13 cellular contexts compared by ENCODE assay signal in the genomic region with DNA sequence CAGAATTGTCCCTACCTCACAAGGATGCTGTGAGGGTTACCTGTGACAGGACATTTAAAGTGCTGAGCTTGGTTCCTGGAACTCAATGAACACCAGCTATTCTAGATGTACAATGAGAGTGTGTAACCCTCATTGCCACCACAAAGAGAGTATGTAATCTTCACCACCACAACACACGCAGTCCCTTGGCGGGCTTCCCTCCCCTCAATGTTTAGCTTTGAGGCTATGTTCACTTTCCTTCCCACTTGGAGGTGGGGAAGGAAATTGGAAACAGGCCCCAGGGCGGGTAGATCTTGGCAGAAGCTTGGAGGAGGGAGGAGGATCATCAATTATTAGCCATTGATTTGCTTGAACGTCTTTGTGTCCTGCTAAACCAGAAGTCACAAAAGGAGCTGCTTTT. TPM values are rescaled to one million over a fixed set of nuclear protein-coding genes. Genes with fewer than 3 reads are reported as not detected.
A peak's percentile ranks its signal among the peaks of the same experiment; 100 is the strongest.
DNase-seq lines count a peak whose midpoint lies in the region; ATAC-seq and TF ChIP-seq lines count a peak whose summit lies in the region.
"Had no signal": no experiment of that assay in that cellular context is flagged by ENCODE, and none has a peak within 500 bp of the region (broad histone marks: within the 10 kb centered on the region; RNA-seq: fewer than 3 reads in every experiment).

No MANE protein-coding gene starts in this region.

- H2AFZ ChIP-seq in trophoblast cell (ENCODE audit: insufficient read depth, low read length, poor library complexity): no peak overlapping the region

- H4K8ac ChIP-seq in trophoblast cell (ENCODE audit: low read depth, low read length): no peak overlapping the region

- TF ChIP-seq CTCF in RWPE2 (IDR thresholded peaks at IDR 0.05; ENCODE audit: poor library complexity, severe bottlenecking) (no peak), fibroblast of mammary gland (conservative IDR thresholded peaks at IDR 0.05; ENCODE audit: control insufficient read depth, insufficient read depth, low read depth, low read length) (no peak), upper lobe of left lung (IDR thresholded peaks at IDR 0.05) (no peak)

- H3K9me3 Mint-ChIP-seq in activated CD4-positive, alpha-beta memory T cell treated with anti-CD3 and anti-CD28 coated beads, Interleukin-2, amount 10 ng/mL, durations not matched to agents 7 days and 5 days: no peaks in the 10 kb centered on the region

- H3K4me3 ChIP-seq in RWPE2 (ENCODE audit: severe bottlenecking) (no peak overlapping the region), fibroblast of mammary gland (ENCODE audit: control insufficient read depth, low read depth, low read length) (no peak overlapping the region), trophoblast cell (ENCODE audit: low read depth, low read length) (no peak overlapping the region), upper lobe of left lung (no peak overlapping the region)

- H3K4me1 ChIP-seq in RWPE2 (ENCODE audit: insufficient read depth, poor library complexity, severe bottlenecking): peaks cover 21% of the 10 kb centered on the region
- H3K4me1 ChIP-seq in trophoblast cell (ENCODE audit: control insufficient read depth in 1 of 2, insufficient read depth in 2 of 2, low read length in 2 of 2): peaks cover 16 to 30% of the 10 kb centered on the region in 2 experiments
- H3K4me1 ChIP-seq in upper lobe of left lung: peaks cover 16 to 26% (median 21%) of the 10 kb centered on the region in 4 donors

- no peak overlapping the region for H3K14ac ChIP-seq in trophoblast cell (ENCODE audit: low read length)

- H3K27me3 ChIP-seq in RWPE2 (ENCODE audit: insufficient read depth, poor library complexity, severe bottlenecking) (no peaks in the 10 kb centered on the region), trophoblast cell (ENCODE audit: insufficient read depth, low read length) (no peaks in the 10 kb centered on the region), upper lobe of left lung (peaks cover 0 to 4% (median 0%) of the 10 kb centered on the region in 4 donors)
- H3K27me3 ChIP-seq: BE2C had no signal

- H3K27me3 Mint-ChIP-seq in activated CD4-positive, alpha-beta memory T cell treated with anti-CD3 and anti-CD28 coated beads, Interleukin-2, amount 10 ng/mL, durations not matched to agents 7 days and 5 days: peaks cover 63% of the 10 kb centered on the region

- H3K9me3 ChIP-seq in RWPE2 (ENCODE audit: severe bottlenecking): no peaks in the 10 kb centered on the region
- no peaks in the 10 kb centered on the region for H3K9me3 ChIP-seq in trophoblast cell (ENCODE audit: insufficient read depth, low read depth, low read length)
- no peaks in the 10 kb centered on the region for H3K9me3 ChIP-seq in upper lobe of left lung
- H3K9me3 ChIP-seq: BE2C had no signal

- H4K91ac ChIP-seq in trophoblast cell (ENCODE audit: low read depth, low read length): peak overlapping the region; percentile 20

- H3K27ac ChIP-seq in RWPE2 (ENCODE audit: poor library complexity, severe bottlenecking) (peak overlapping the region; percentile 64), trophoblast cell (ENCODE audit: low read depth, low read length) (no peak overlapping the region), upper lobe of left lung (peak overlapping the region in 1 of 4 donors; percentile 9)

- no peak overlapping the region for H4K12ac ChIP-seq in trophoblast cell (ENCODE audit: low read depth, low read length)

- no peak for TF ChIP-seq EP300 in upper lobe of left lung (IDR thresholded peaks at IDR 0.05)

- no peak overlapping the region for H3K27ac Mint-ChIP-seq in activated CD4-positive, alpha-beta memory T cell treated with anti-CD3 and anti-CD28 coated beads, Interleukin-2, amount 10 ng/mL, durations not matched to agents 7 days and 5 days

- CTCF ChIA-PET in activated CD4-positive, alpha-beta memory T cell treated with anti-CD3 and anti-CD28 coated beads, Interleukin-2, amount 10 ng/mL, durations not matched to agents 7 days and 5 days (lab: Charles Lee): interaction anchor here (0.7 to 3.7 kb wide), 5 partner anchors 48 to 225 kb away, joined by 3 to 24 read pairs (median 3); no protein-coding TSS in a partner anchor

- DNase-seq in Daoy (ENCODE audit: low read depth) (peak; percentile 77), RWPE2 (ENCODE audit: low spot score) (no peak), fibroblast of mammary gland (ENCODE audit: low read depth) (peak; percentile 64), trophoblast cell (no peak), upper lobe of left lung (no peak), COLO829 (ENCODE audit: low spot score) (no peak), NK-92 (lab: John Stamatoyannopoulos, UW; ENCODE audit: unreplicated experiment) (no peak)
- DNase-seq in activated CD4-positive, alpha-beta memory T cell treated with anti-CD3 and anti-CD28 coated beads, Interleukin-2, amount 10 ng/mL, durations not matched to agents 7 days and 5 days: no peak
- DNase-seq: activated T-cell treated with anti-CD3 and anti-CD28 coated beads, Interleukin-2, amount 50 U/mL, for 48 hours; BE2C; GF-D8; NCI-H524; posterior cingulate gyrus had no signal

- no peak overlapping the region for H3K4me3 Mint-ChIP-seq in activated CD4-positive, alpha-beta memory T cell treated with anti-CD3 and anti-CD28 coated beads, Interleukin-2, amount 10 ng/mL, durations not matched to agents 7 days and 5 days

- no peaks in the 10 kb centered on the region for H3K36me3 ChIP-seq in RWPE2 (ENCODE audit: low read depth)
- no peaks in the 10 kb centered on the region for H3K36me3 ChIP-seq in trophoblast cell (ENCODE audit: control insufficient read depth in 1 of 2, insufficient read depth in 2 of 2, low read length in 2 of 2)
- H3K36me3 ChIP-seq in upper lobe of left lung: no peaks in the 10 kb centered on the region
- H3K36me3 ChIP-seq: BE2C had no signal

- H3K18ac ChIP-seq in trophoblast cell (ENCODE audit: low read length): no peak overlapping the region

- no peaks in the 10 kb centered on the region for H3K36me3 Mint-ChIP-seq in activated CD4-positive, alpha-beta memory T cell treated with anti-CD3 and anti-CD28 coated beads, Interleukin-2, amount 10 ng/mL, durations not matched to agents 7 days and 5 days (ENCODE audit: low read depth)

- no peak overlapping the region for H2BK5ac ChIP-seq in trophoblast cell (ENCODE audit: low read depth, low read length, poor library complexity)

- peaks cover 26% of the 10 kb centered on the region for H3K4me1 Mint-ChIP-seq in activated CD4-positive, alpha-beta memory T cell treated with anti-CD3 and anti-CD28 coated beads, Interleukin-2, amount 10 ng/mL, durations not matched to agents 7 days and 5 days

- H3K9ac ChIP-seq in trophoblast cell (ENCODE audit: low read length): no peak overlapping the region

- H2BK120ac ChIP-seq in trophoblast cell (ENCODE audit: insufficient read depth, low read length, poor library complexity): no peak overlapping the region

- no peak overlapping the region for H2AK5ac ChIP-seq in trophoblast cell (ENCODE audit: low read length)

- H2BK12ac ChIP-seq in trophoblast cell (ENCODE audit: low read length): peak overlapping the region; percentile 55

- peaks cover 13% of the 10 kb centered on the region for H3K79me1 ChIP-seq in trophoblast cell (ENCODE audit: low read length)

- peaks cover 2% of the 10 kb centered on the region for H3K79me2 ChIP-seq in trophoblast cell (ENCODE audit: control insufficient read depth, insufficient read depth, low read length, poor library complexity)

- no peak for TF ChIP-seq POLR2A in upper lobe of left lung (IDR thresholded peaks at IDR 0.05)

- H3K23ac ChIP-seq in trophoblast cell (ENCODE audit: low read length): no peak overlapping the region

- no CpG with 5 or more reads among the region's 4 CpGs for WGBS in trophoblast cell (ENCODE audit: extremely low coverage, insufficient coverage, insufficient read length)
- WGBS in upper lobe of left lung, 2 donors: 41 to 50% methylated on average over 4 of the region's 4 CpGs

- no peak for ATAC-seq in RWPE2 (ENCODE audit: low read depth)
- no peak for ATAC-seq in upper lobe of left lung (ENCODE audit: low FRiP score in 2 of 2)

- H3K4ac ChIP-seq in trophoblast cell (ENCODE audit: low read depth, low read length): no peak overlapping the region

- POLR2A ChIA-PET in activated CD4-positive, alpha-beta memory T cell treated with anti-CD3 and anti-CD28 coated beads, Interleukin-2, amount 10 ng/mL, durations not matched to agents 7 days and 5 days (lab: Charles Lee): no interaction called here

- H3K4me2 ChIP-seq in trophoblast cell (ENCODE audit: low read length): no peak overlapping the region

RNA-seq across cellular contexts. Expression of gene COL16A1, which starts 8.2 kb away (rescaled TPM):
- 28.7 and 38.2 TPM in 2 replicates for total RNA-seq in Daoy (2014; rRNA removed; shearing (Covaris generic))
- 43.1 and 44.2 TPM in 2 replicates for polyA plus RNA-seq in trophoblast cell (2013)
- total RNA-seq in activated CD4-positive, alpha-beta memory T cell treated with anti-CD3 and anti-CD28 coated beads, Interleukin-2, amount 10 ng/mL, durations not matched to agents 7 days and 5 days: not detected
- 100 to 1,000 TPM in 1 of 6 donors, 10 to 100 TPM in 5; 15.2 to 103 (median 40.7) TPM for total RNA-seq in upper lobe of left lung

RNA-seq across cellular contexts. Expression of gene ADGRB2, which starts 52.1 kb away (rescaled TPM):
- 4.7 and 9.4 TPM in 2 replicates for total RNA-seq in Daoy (2014; rRNA removed; shearing (Covaris generic))
- 9.6 and 10.2 TPM in 2 replicates for polyA plus RNA-seq in trophoblast cell (2013)
- total RNA-seq in activated CD4-positive, alpha-beta memory T cell treated with anti-CD3 and anti-CD28 coated beads, Interleukin-2, amount 10 ng/mL, durations not matched to agents 7 days and 5 days: under 1 TPM; 0.68 to 0.81 TPM
- total RNA-seq in upper lobe of left lung: 1 to 10 TPM in 5 of 6 donors, under 1 TPM in 1; 0.34 to 1.9 (median 1.1) TPM

Comparison
In these comparisons a context has a peak if more than half of its experiments do, and no peak if none do; other contexts are left out.
1. DNase-seq: peak in Daoy (single experiment) and fibroblast of mammary gland (single experiment); none in RWPE2 (single experiment), trophoblast cell (0 of 2), activated CD4-positive, alpha-beta memory T cell treated with anti-CD3 and anti-CD28 coated beads, Interleukin-2, amount 10 ng/mL, durations not matched to agents 7 days and 5 days (single experiment), upper lobe of left lung (0 of 2), COLO829 (single experiment) and NK-92 (single experiment).
2. RNA of gene COL16A1, which starts 8.2 kb away (total RNA-seq): 15.2 to 103 TPM in upper lobe of left lung and 28.7 to 38.2 TPM in Daoy; not detected in activated CD4-positive, alpha-beta memory T cell treated with anti-CD3 and anti-CD28 coated beads, Interleukin-2, amount 10 ng/mL, durations not matched to agents 7 days and 5 days; every median in the first group is over 10 times any median in the second.